ENCODE assay signal across 8 cellular contexts in the genomic region with DNA sequence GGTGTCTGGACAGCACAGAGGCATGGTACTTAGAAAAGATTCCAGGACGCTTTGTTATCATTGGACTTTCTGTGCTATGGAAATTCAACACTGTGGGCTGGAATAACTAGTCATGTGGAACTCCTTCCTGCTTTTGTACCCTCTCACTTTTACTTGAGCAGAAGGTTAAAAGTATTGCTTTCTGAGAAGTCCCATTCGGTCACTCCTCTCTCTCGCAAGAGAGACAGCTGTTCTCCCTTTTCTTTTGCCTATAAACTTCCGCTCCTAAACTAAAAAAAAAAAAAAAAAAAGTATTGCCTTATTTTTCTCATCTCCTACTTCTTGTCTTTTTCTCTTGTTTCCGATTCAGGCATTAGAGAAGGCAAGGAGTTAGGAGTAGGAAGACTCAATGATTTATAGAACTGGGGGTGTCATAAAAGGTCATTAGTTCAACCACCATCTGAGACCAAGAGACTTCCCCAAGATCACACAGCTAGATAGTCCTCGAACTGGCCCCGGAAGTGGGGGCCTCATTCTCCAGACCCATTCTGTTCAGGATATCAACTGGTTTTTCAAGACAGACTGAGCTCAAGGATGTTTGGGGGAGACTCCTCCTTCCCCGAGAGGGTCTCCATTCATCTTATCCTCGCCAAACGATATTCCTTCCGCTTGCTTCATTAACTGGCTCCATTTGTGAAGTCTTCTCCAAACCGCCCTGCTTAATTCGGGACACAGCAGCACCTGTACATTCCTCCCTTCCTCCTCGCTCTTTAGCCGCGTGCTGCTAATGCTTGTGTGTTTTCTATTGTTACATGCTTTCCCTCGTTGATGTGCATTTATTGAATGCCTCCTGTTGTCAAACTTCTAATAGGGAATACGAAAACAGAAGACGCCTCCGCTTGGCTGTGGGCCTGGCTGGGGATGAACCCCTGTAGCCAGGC. TPM values are rescaled to one million over a fixed set of nuclear protein-coding genes. Genes with fewer than 3 reads are reported as not detected.
DNase-seq lines count a peak whose midpoint lies in the region; ATAC-seq and TF ChIP-seq lines count a peak whose summit lies in the region.

No MANE protein-coding gene starts in this region.

- no peak for TF ChIP-seq EP300 in upper lobe of left lung (IDR thresholded peaks at IDR 0.05)

- H3K4me3 ChIP-seq in upper lobe of left lung = peak overlapping the region; percentile 18 to 98 (median 84)

- H3K36me3 ChIP-seq in upper lobe of left lung = no peaks in the 10 kb centered on the region

- DNase-seq in activated T-cell treated with anti-CD3 and anti-CD28 coated beads, Interleukin-2, amount 50 U/mL, for 24 hours = no peak
- DNase-seq in activated T-cell treated with anti-CD3 and anti-CD28 coated beads, Interleukin-2, amount 50 U/mL, for 48 hours = no peak
- DNase-seq in OCI-M1 (lab: John Stamatoyannopoulos, UW) (peak; percentile 78), medulla oblongata (ENCODE audit: extremely low spot score) (peak; percentile 47), upper lobe of left lung (no peak)

- H3K27ac Mint-ChIP-seq in activated T-cell treated with anti-CD3 and anti-CD28 coated beads, Interleukin-2, amount 50 U/mL, for 24 hours = peak overlapping the region; percentile 81

- H3K36me3 Mint-ChIP-seq in activated T-cell treated with anti-CD3 and anti-CD28 coated beads, Interleukin-2, amount 50 U/mL, for 24 hours (ENCODE audit: low read depth) = peaks cover 9% of the 10 kb centered on the region

- no peaks in the 10 kb centered on the region for H3K27me3 ChIP-seq in upper lobe of left lung

- TF ChIP-seq POLR2A in upper lobe of left lung (IDR thresholded peaks at IDR 0.05) = no peak

- H3K9me3 ChIP-seq in upper lobe of left lung = no peaks in the 10 kb centered on the region

- H3K4me1 ChIP-seq in upper lobe of left lung = peaks cover 14 to 23% (median 19%) of the 10 kb centered on the region in 4 donors

- 27 to 32% methylated on average over 20 of the region's 20 CpGs for WGBS in upper lobe of left lung, 2 donors

- TF ChIP-seq CTCF in upper lobe of left lung (IDR thresholded peaks at IDR 0.05) = no peak

- ATAC-seq in HG02870 (IDR thresholded peaks at IDR 0.05; ENCODE audit: unreplicated experiment) (peak; percentile 1), upper lobe of left lung (ENCODE audit: low FRiP score in 2 of 2) (peak in 1 of 2 donors; percentile 0), GM21825 (IDR thresholded peaks at IDR 0.05; ENCODE audit: unreplicated experiment) (no peak)

- no peaks in the 10 kb centered on the region for H3K9me3 Mint-ChIP-seq in activated T-cell treated with anti-CD3 and anti-CD28 coated beads, Interleukin-2, amount 50 U/mL, for 24 hours

- peak overlapping the region; percentile 82 for H3K27ac ChIP-seq in cingulate gyrus (ENCODE audit: low read depth, low read length)
- H3K27ac ChIP-seq in upper lobe of left lung = peak overlapping the region; percentile 93 to 96 (median 94)

- H3K27me3 Mint-ChIP-seq in activated T-cell treated with anti-CD3 and anti-CD28 coated beads, Interleukin-2, amount 50 U/mL, for 24 hours = no peaks in the 10 kb centered on the region

- peaks cover 48% of the 10 kb centered on the region for H3K4me1 Mint-ChIP-seq in activated T-cell treated with anti-CD3 and anti-CD28 coated beads, Interleukin-2, amount 50 U/mL, for 24 hours (ENCODE audit: low read depth)

- peak overlapping the region; percentile 78 for H3K4me3 Mint-ChIP-seq in activated T-cell treated with anti-CD3 and anti-CD28 coated beads, Interleukin-2, amount 50 U/mL, for 24 hours

RNA-seq across cellular contexts. Expression of a gene that starts 1.0 kb away (rescaled TPM):
- 10 to 100 TPM in 3 of 6 donors, 1 to 10 TPM in 3; 6.7 to 14.4 (median 10.1) TPM for total RNA-seq in upper lobe of left lung

Comparison
In these comparisons a context has a peak if more than half of its experiments do, and no peak if none do; other contexts are left out.
1. DNase-seq: peak in OCI-M1 (single experiment) and medulla oblongata (single experiment); none in activated T-cell treated with anti-CD3 and anti-CD28 coated beads, Interleukin-2, amount 50 U/mL, for 24 hours (single experiment), activated T-cell treated with anti-CD3 and anti-CD28 coated beads, Interleukin-2, amount 50 U/mL, for 48 hours (0 of 2) and upper lobe of left lung (0 of 2).